In the genomic region with DNA sequence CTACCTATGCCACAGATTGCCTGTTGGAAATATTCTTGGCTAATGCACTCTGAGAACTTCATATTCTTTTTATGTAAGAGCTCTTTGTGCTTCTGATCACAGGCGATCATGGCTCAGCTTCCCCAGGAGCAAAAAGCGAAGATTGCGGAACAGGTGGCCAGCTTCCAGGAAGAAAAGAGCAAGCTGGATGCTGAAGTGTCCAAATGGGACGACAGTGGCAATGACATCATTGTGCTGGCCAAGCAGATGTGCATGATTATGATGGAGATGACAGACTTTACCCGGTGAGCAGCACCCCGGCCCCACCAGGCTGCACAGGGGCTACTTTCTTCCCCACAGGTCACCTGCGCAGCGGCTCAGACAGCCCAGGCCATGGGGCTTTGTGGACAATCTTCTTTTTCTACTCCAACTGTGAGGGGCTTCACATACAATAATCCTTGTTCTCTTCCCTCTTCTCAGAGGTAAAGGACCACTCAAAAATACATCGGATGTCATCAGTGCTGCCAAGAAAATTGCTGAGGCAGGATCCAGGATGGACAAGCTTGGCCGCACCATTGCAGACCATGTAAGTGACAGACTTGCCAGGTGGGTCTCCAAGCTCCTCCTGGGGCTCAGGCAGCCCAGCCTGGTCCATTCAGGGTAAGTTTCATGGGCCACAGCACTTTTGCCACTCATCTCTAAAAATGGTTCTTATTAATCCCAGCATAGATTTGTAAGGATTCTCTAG, we compare ENCODE assay signal across 26 cellular contexts. TPM values are rescaled to one million over a fixed set of nuclear protein-coding genes. Genes with fewer than 3 reads are reported as not detected.
"Had no signal": no experiment of that assay in that cellular context is flagged by ENCODE, and none has a peak within 500 bp of the region (broad histone marks: within the 10 kb centered on the region; RNA-seq: fewer than 3 reads in every experiment).

No MANE protein-coding gene starts in this region.

- H3K27ac Mint-ChIP-seq: activated CD4-positive, alpha-beta memory T cell treated with anti-CD3 and anti-CD28 coated beads, Interleukin-2, amount 10 ng/mL, durations not matched to agents 7 days and 5 days; activated CD4-positive, alpha-beta T cell treated with anti-CD3 and anti-CD28 coated beads, Interleukin-2, amount 10 ng/mL, durations not matched to agents 7 days and 5 days; activated T-cell treated with anti-CD3 and anti-CD28 coated beads, Interleukin-2, amount 50 U/mL, for 24 hours; activated T-helper 17 cell treated with anti-CD3 and anti-CD28 coated beads, Interleukin-2, amount 50 U/mL, for 72 hours had no signal

- H3K4me1 Mint-ChIP-seq: activated CD4-positive, alpha-beta memory T cell treated with anti-CD3 and anti-CD28 coated beads, Interleukin-2, amount 10 ng/mL, durations not matched to agents 7 days and 5 days; activated CD4-positive, alpha-beta T cell treated with anti-CD3 and anti-CD28 coated beads, Interleukin-2, amount 10 ng/mL, durations not matched to agents 7 days and 5 days; activated T-helper 17 cell treated with anti-CD3 and anti-CD28 coated beads, Interleukin-2, amount 50 U/mL, for 72 hours had no signal

- H3K27me3 Mint-ChIP-seq: activated CD4-positive, alpha-beta memory T cell treated with anti-CD3 and anti-CD28 coated beads, Interleukin-2, amount 10 ng/mL, durations not matched to agents 7 days and 5 days; activated CD4-positive, alpha-beta T cell treated with anti-CD3 and anti-CD28 coated beads, Interleukin-2, amount 10 ng/mL, durations not matched to agents 7 days and 5 days; activated T-cell treated with anti-CD3 and anti-CD28 coated beads, Interleukin-2, amount 50 U/mL, for 24 hours; activated T-helper 17 cell treated with anti-CD3 and anti-CD28 coated beads, Interleukin-2, amount 50 U/mL, for 72 hours had no signal

- H3K4me3 ChIP-seq: colonic mucosa, heart right ventricle, lower lobe of right lung, ovary, psoas muscle, spleen, tibial artery, upper lobe of right lung had no signal

- ATAC-seq: activated T-helper 17 cell treated with anti-CD3 and anti-CD28 coated beads, Interleukin-2, amount 50 U/mL, for 72 hours; heart right ventricle; left lobe of liver; lower lobe of right lung; natural killer cell; stimulated activated naive CD8-positive, alpha-beta T cell treated with anti-CD3 and anti-CD28 coated beads, Interleukin-15, Interleukin-2, amounts not matched to agents 100 U/mL and 50 U/mL, for 24 hours; upper lobe of right lung had no signal

- H3K4me3 Mint-ChIP-seq: activated CD4-positive, alpha-beta memory T cell treated with anti-CD3 and anti-CD28 coated beads, Interleukin-2, amount 10 ng/mL, durations not matched to agents 7 days and 5 days; activated CD4-positive, alpha-beta T cell treated with anti-CD3 and anti-CD28 coated beads, Interleukin-2, amount 10 ng/mL, durations not matched to agents 7 days and 5 days; activated T-cell treated with anti-CD3 and anti-CD28 coated beads, Interleukin-2, amount 50 U/mL, for 24 hours; activated T-helper 17 cell treated with anti-CD3 and anti-CD28 coated beads, Interleukin-2, amount 50 U/mL, for 72 hours; natural killer cell had no signal

- DNase-seq: activated CD4-positive, alpha-beta memory T cell treated with anti-CD3 and anti-CD28 coated beads, Interleukin-2, amount 10 ng/mL, durations not matched to agents 7 days and 5 days; activated CD4-positive, alpha-beta T cell treated with anti-CD3 and anti-CD28 coated beads, Interleukin-2, amount 10 ng/mL, durations not matched to agents 7 days and 5 days; activated CD4-positive, CD25-positive, alpha-beta regulatory T cell treated with anti-CD3 and anti-CD28 coated beads, Interleukin-2, amount 50 U/mL, for 72 hours; activated CD8-positive, alpha-beta memory T cell treated with anti-CD3 and anti-CD28 coated beads, Interleukin-2, amount 50 U/mL, for 48 hours; activated gamma-delta T cell treated with Interleukin-2 at 50 U/mL for 16 hours; activated naive CD4-positive, alpha-beta T cell treated with anti-CD3 and anti-CD28 coated beads, Interleukin-2, amount 50 U/mL, for 16 hours; activated T-cell treated with anti-CD3 and anti-CD28 coated beads, Interleukin-2, amount 50 U/mL, for 24 hours; amygdala; cerebellar nuclear complex; colonic mucosa; effector memory CD4-positive, alpha-beta T cell; erythroblast; heart right ventricle; lower lobe of right lung; mesendoderm; natural killer cell; spleen; stimulated activated naive CD8-positive, alpha-beta T cell treated with anti-CD3 and anti-CD28 coated beads, Interleukin-15, Interleukin-2, amounts not matched to agents 100 U/mL and 50 U/mL, for 24 hours; T-helper 2 cell; tibial artery; upper lobe of right lung had no signal

- H3K27me3 ChIP-seq: colonic mucosa, heart right ventricle, ovary, spleen, tibial artery, upper lobe of right lung had no signal

- H3K36me3 ChIP-seq: ovary had no signal

- H3K27ac ChIP-seq: colonic mucosa, lower lobe of right lung, ovary, psoas muscle, spleen, tibial artery, upper lobe of right lung had no signal

- H3K9me3 Mint-ChIP-seq: activated CD4-positive, alpha-beta memory T cell treated with anti-CD3 and anti-CD28 coated beads, Interleukin-2, amount 10 ng/mL, durations not matched to agents 7 days and 5 days; activated CD4-positive, alpha-beta T cell treated with anti-CD3 and anti-CD28 coated beads, Interleukin-2, amount 10 ng/mL, durations not matched to agents 7 days and 5 days; activated T-cell treated with anti-CD3 and anti-CD28 coated beads, Interleukin-2, amount 50 U/mL, for 24 hours; activated T-helper 17 cell treated with anti-CD3 and anti-CD28 coated beads, Interleukin-2, amount 50 U/mL, for 72 hours; natural killer cell had no signal

- H3K9me3 ChIP-seq: colonic mucosa, heart right ventricle, lower lobe of right lung, ovary, psoas muscle, spleen, tibial artery, upper lobe of right lung had no signal

- H3K4me1 ChIP-seq: colonic mucosa had no signal

RNA-seq across cellular contexts. Expression of a gene that starts 55.4 kb away (rescaled TPM):
- total RNA-seq: activated CD4-positive, alpha-beta T cell treated with anti-CD3 and anti-CD28 coated beads, Interleukin-2, amount 10 ng/mL, durations not matched to agents 7 days and 5 days; bronchial epithelial cell; left lobe of liver had no signal
